Comparison of ENCODE assay signal across 27 cellular contexts in the genomic region with DNA sequence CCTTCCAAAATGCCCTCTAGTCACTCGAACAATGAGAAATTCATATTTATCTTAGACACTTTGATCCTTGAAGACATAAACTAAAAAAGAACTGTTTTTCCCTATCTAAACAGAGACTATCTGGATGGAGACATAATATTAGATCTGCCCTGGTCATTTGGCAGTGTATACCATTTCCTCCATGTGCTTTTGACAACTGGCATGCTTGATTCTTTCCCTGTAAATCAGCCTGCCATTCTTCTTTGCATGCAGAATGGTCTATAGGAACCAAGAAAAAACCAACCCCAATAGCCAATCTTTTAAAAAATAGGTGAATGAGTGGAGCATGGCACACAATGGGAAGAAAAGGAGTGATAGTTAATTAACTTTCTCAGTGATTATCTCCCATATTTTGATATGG.
"Had no signal": no experiment of that assay in that cellular context is flagged by ENCODE, and none has a peak within 500 bp of the region (broad histone marks: within the 10 kb centered on the region; RNA-seq: fewer than 3 reads in every experiment).

No MANE protein-coding gene starts in this region.

- H3K4me3 ChIP-seq: stomach, suprapubic skin, testis, thoracic aorta, thyroid gland, tibial artery, tibial nerve, transverse colon, upper lobe of left lung, upper lobe of right lung, uterus, vagina had no signal

- H3K4me1 ChIP-seq: stomach, suprapubic skin, testis, thyroid gland, tibial artery, tibial nerve, transverse colon, upper lobe of left lung, upper lobe of right lung, uterus, vagina had no signal

- DNase-seq: stimulated activated CD4-positive, alpha-beta T cell treated with anti-CD3 and anti-CD28 coated beads, Interleukin-2, amount 100 ng/mL, for 48 hours; stimulated activated CD4-positive, alpha-beta T cell treated with anti-CD3 and anti-CD28 coated beads, Interleukin-4, amount 100 ng/mL, for 1 hour; stimulated activated CD4-positive, alpha-beta T cell treated with anti-CD3 and anti-CD28 coated beads, Interleukin-4, amount 100 ng/mL, for 24 hours; stimulated activated CD4-positive, alpha-beta T cell treated with anti-CD3 and anti-CD28 coated beads, Interleukin-4, amount 100 ng/mL, for 4 hours; stimulated activated CD8-positive, alpha-beta memory T cell treated with anti-CD3 and anti-CD28 coated beads, Interleukin-4, amount 100 ng/mL, for 48 hours; stimulated activated naive B cell treated with anti-CD40 and anti-IgM and Interleukin-4, amounts not matched to agents 10 μg/mL and 1 μg/mL and 100 μg/mL, for 72 hours; stimulated activated naive CD4-positive, alpha-beta T cell; stimulated activated naive CD4-positive, alpha-beta T cell treated with Interleukin-2 at 50 U/mL for 16 hours; stimulated activated naive CD8-positive, alpha-beta T cell treated with anti-CD3 and anti-CD28 coated beads, Interleukin-15, amount 100 ng/mL, for 72 hours; stimulated activated naive CD8-positive, alpha-beta T cell treated with anti-CD3 and anti-CD28 coated beads, Interleukin-15, Interleukin-2, amounts not matched to agents 100 U/mL and 50 U/mL, for 24 hours; stomach; substantia nigra; testis; thyroid gland; tibial artery; transverse colon; trophoblast cell; upper lobe of left lung; upper lobe of right lung; uterus had no signal

- FAIRE-seq: urothelium cell line had no signal

- ATAC-seq: stimulated activated effector memory CD8-positive, alpha-beta T cell treated with anti-CD3 and anti-CD28 coated beads, Interleukin-12 subunit alpha, Interleukin-12 subunit beta, amount 100 ng/mL, for 72 hours; stimulated activated memory B cell treated with anti-CD40 and anti-IgM and Interleukin-4, amounts not matched to agents 10 μg/mL and 1 μg/mL and 100 μg/mL, for 72 hours; stimulated activated naive B cell treated with anti-CD40 and anti-IgM and Interleukin-4, amounts not matched to agents 10 μg/mL and 1 μg/mL and 100 μg/mL, for 72 hours; stimulated activated naive CD8-positive, alpha-beta T cell treated with anti-CD3 and anti-CD28 coated beads, Interleukin-15, amount 100 ng/mL, for 72 hours; stimulated activated naive CD8-positive, alpha-beta T cell treated with anti-CD3 and anti-CD28 coated beads, Interleukin-15, Interleukin-2, amounts not matched to agents 100 U/mL and 50 U/mL, for 24 hours; upper lobe of right lung had no signal

- H3K27me3 ChIP-seq: stomach, suprapubic skin, testis, thyroid gland, tibial artery, tibial nerve, upper lobe of left lung, upper lobe of right lung, uterus, vagina had no signal

- H3K27ac ChIP-seq: stomach, suprapubic skin, testis, thoracic aorta, thyroid gland, tibial artery, tibial nerve, transverse colon, upper lobe of left lung, upper lobe of right lung, uterus, vagina had no signal

- H3K36me3 ChIP-seq: stomach, suprapubic skin, thoracic aorta, thyroid gland, tibial artery, tibial nerve, transverse colon, upper lobe of left lung, upper lobe of right lung, uterus, vagina had no signal

- H3K9me3 ChIP-seq: stomach, suprapubic skin, testis, thoracic aorta, thyroid gland, tibial artery, tibial nerve, transverse colon, upper lobe of left lung, upper lobe of right lung, uterus, vagina had no signal
